ENCODE assay signal across 14 cellular contexts in the genomic region with DNA sequence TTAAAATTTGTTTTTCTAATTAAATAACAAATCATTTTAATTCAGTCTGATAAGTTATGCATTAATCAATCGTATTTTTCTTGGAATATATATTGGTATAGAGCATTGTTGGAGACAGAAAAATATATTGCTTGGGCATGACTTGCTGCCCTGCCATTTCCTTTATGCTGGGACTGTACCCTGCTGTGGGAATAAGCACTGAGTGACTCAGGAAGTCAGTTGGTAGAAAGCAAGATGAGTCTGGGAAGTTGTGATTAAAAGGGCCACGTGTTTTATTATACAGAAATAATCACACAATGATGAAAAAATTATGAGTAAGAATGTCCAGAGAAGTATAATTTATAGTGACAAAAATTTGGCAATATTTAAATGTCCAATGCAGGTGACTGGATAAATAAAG.
DNase-seq lines count a peak whose midpoint lies in the region; ATAC-seq, FAIRE-seq and TF ChIP-seq lines count a peak whose summit lies in the region.
"Had no signal": no experiment of that assay in that cellular context is flagged by ENCODE, and none has a peak within 500 bp of the region (broad histone marks: within the 10 kb centered on the region; RNA-seq: fewer than 3 reads in every experiment).

No MANE protein-coding gene starts in this region.

- no peak overlapping the region for H3K27ac Mint-ChIP-seq in CD14-positive monocyte
- H3K27ac Mint-ChIP-seq: CD4-positive, CD25-positive, alpha-beta regulatory T cell had no signal

- DNase-seq in ELR (ENCODE audit: low read depth) (peak; percentile 66), HCEC 1CT (peak; percentile 24), RCC 7860 (ENCODE audit: low spot score) (peak; percentile 14), kidney tubule cell (ENCODE audit: low spot score) (peak; percentile 21), RKO (ENCODE audit: low spot score) (no peak), occipital lobe (lab: John Stamatoyannopoulos, UW) (no peak), CD14-positive monocyte (ENCODE audit: low spot score) (no peak)
- DNase-seq: CD4-positive, CD25-positive, alpha-beta regulatory T cell; DMS53; GDM1; H7 had no signal

- peaks cover 0 to 1% (median 0%) of the 10 kb centered on the region in 3 donors for H3K27me3 Mint-ChIP-seq in CD14-positive monocyte (ENCODE audit: low read depth in 3 of 3)
- H3K27me3 Mint-ChIP-seq: CD4-positive, CD25-positive, alpha-beta regulatory T cell had no signal

- no peak overlapping the region for H3K4me3 Mint-ChIP-seq in CD14-positive monocyte
- H3K4me3 Mint-ChIP-seq: CD4-positive, CD25-positive, alpha-beta regulatory T cell had no signal

- intact Hi-C loops in CD14-positive monocyte (cut with micrococcal nuclease) = no loop called here

- no peak for ATAC-seq in HG02623 (IDR thresholded peaks at IDR 0.05; ENCODE audit: unreplicated experiment)
- ATAC-seq: HepG2 had no signal

- FAIRE-seq in RCC 7860 (lab: Jason Lieb, UNC) = no peak
- FAIRE-seq: GM12892, HepG2 had no signal

- H3K4me1 Mint-ChIP-seq in CD14-positive monocyte = no peaks in the 10 kb centered on the region
- H3K4me1 Mint-ChIP-seq: CD4-positive, CD25-positive, alpha-beta regulatory T cell had no signal

- TF ChIP-seq CTCF in CD14-positive monocyte (IDR thresholded peaks at IDR 0.05) = no peak

- H3K36me3 Mint-ChIP-seq in CD14-positive monocyte = no peaks in the 10 kb centered on the region
- H3K36me3 Mint-ChIP-seq: CD4-positive, CD25-positive, alpha-beta regulatory T cell had no signal

- peaks cover 0 to 6% (median 0%) of the 10 kb centered on the region in 7 donors for H3K9me3 Mint-ChIP-seq in CD14-positive monocyte

Comparison
In these comparisons a context has a peak if more than half of its experiments do, and no peak if none do; other contexts are left out.
1. DNase-seq: peak in ELR (single experiment), HCEC 1CT (single experiment), RCC 7860 (single experiment) and kidney tubule cell (single experiment); none in RKO (single experiment), occipital lobe (single experiment) and CD14-positive monocyte (single experiment).